In genomic region chr11:87142594-87142993, GRCh38 we compare ENCODE assay signal across 30 cellular contexts.
"Had no signal": no experiment of that assay in that cellular context is flagged by ENCODE, and none has a peak within 500 bp of the region (broad histone marks: within the 10 kb centered on the region; RNA-seq: fewer than 3 reads in every experiment).

No MANE protein-coding gene starts in this region.

- H3K27ac ChIP-seq: left lung, lower lobe of right lung, pancreas, prostate gland, skin epidermis, stomach, thoracic aorta, tibial artery, upper lobe of right lung had no signal

- ATAC-seq: left colon; left lung; lower lobe of right lung; naive thymus-derived CD8-positive, alpha-beta T cell; pancreas; right cardiac atrium; sciatic nerve; stimulated activated naive B cell treated with anti-CD40 and anti-IgM and Interleukin-4, amounts not matched to agents 10 μg/mL and 1 μg/mL and 100 μg/mL, for 72 hours; stimulated activated naive CD8-positive, alpha-beta T cell treated with anti-CD3 and anti-CD28 coated beads, Interleukin-15, Interleukin-2, amounts not matched to agents 100 U/mL and 50 U/mL, for 24 hours; upper lobe of right lung had no signal

- H3K27me3 Mint-ChIP-seq: naive thymus-derived CD8-positive, alpha-beta T cell; stimulated activated naive B cell treated with anti-CD40 and anti-IgM and Interleukin-4, amounts not matched to agents 10 μg/mL and 1 μg/mL and 100 μg/mL, for 72 hours had no signal

- H3K9me3 ChIP-seq: pancreas, prostate gland had no signal

- H3K4me1 Mint-ChIP-seq: nephron had no signal

- H3K4me3 Mint-ChIP-seq: immature natural killer cell; nephron; neural crest cell; stimulated activated naive B cell treated with anti-CD40 and anti-IgM and Interleukin-4, amounts not matched to agents 10 μg/mL and 1 μg/mL and 100 μg/mL, for 72 hours had no signal

- H3K4me3 ChIP-seq: left lung, lower lobe of right lung, pancreas, prostate gland, skin epidermis, stomach, thoracic aorta, tibial artery, upper lobe of right lung had no signal

- H3K36me3 ChIP-seq: left lung, lower lobe of right lung, pancreas, prostate gland, stomach, thoracic aorta, upper lobe of right lung had no signal

- DNase-seq: hypothalamus; immature natural killer cell; kidney; left colon; left lung; lower lobe of right lung; mammary epithelial cell; mesenchymal stem cell; naive thymus-derived CD8-positive, alpha-beta T cell; nucleus accumbens; pancreas; posterior cingulate gyrus; retina; right cardiac atrium; stimulated activated CD4-positive, alpha-beta T cell treated with anti-CD3 and anti-CD28 coated beads, Interleukin-12 subunit alpha, Interleukin-12 subunit beta, amount 100 ng/mL, for 4 hours; stimulated activated CD4-positive, alpha-beta T cell treated with anti-CD3 and anti-CD28 coated beads, Interleukin-15, amount 100 ng/mL, for 24 hours; stimulated activated CD4-positive, alpha-beta T cell treated with anti-CD3 and anti-CD28 coated beads, Interleukin-2, amount 100 ng/mL, for 24 hours; stimulated activated CD4-positive, alpha-beta T cell treated with anti-CD3 and anti-CD28 coated beads, Interleukin-4, amount 100 ng/mL, for 1 hour; stimulated activated naive B cell treated with anti-CD40 and anti-IgM and Interleukin-4, amounts not matched to agents 10 μg/mL and 1 μg/mL and 100 μg/mL, for 72 hours; stimulated activated naive CD8-positive, alpha-beta T cell treated with anti-CD3 and anti-CD28 coated beads, Interleukin-15, Interleukin-2, amounts not matched to agents 100 U/mL and 50 U/mL, for 24 hours; stomach; tibial artery; trophoblast cell; upper lobe of right lung had no signal

- H3K27ac Mint-ChIP-seq: nephron; stimulated activated naive B cell treated with anti-CD40 and anti-IgM and Interleukin-4, amounts not matched to agents 10 μg/mL and 1 μg/mL and 100 μg/mL, for 72 hours had no signal
